1 cellular context compared by ENCODE assay signal in genomic region chr6:167420858-167421766, GRCh38.
A peak's percentile ranks its signal among the peaks of the same experiment; 100 is the strongest.
TF ChIP-seq lines count a peak whose summit lies in the region.

No MANE protein-coding gene starts in this region.

TF ChIP-seq in HepG2, 621 proteins besides CTCF, POLR2A, EP300 and RAD21 (continued from another document and continues in another):
- TF ChIP-seq GLMP (CRISPR knock-in tag; IDR thresholded peaks at IDR 0.05; ENCODE audit: borderline replicate concordance), result no peak
- TF ChIP-seq NRL (CRISPR knock-in tag; IDR thresholded peaks at IDR 0.05; ENCODE audit: borderline replicate concordance), result peak; percentile 75; the same call in 1 of the 2 replicates
- TF ChIP-seq SSRP1 (CRISPR knock-in tag; IDR thresholded peaks at IDR 0.05), result no peak
- no peak; the same call in 1 of the 2 replicates for TF ChIP-seq NR2F2 (IDR thresholded peaks at IDR 0.05; ENCODE audit: borderline replicate concordance, low read depth)
- 0 out of 2 replicates have a peak, but pooled peaks have one; percentile 14 for TF ChIP-seq GMEB1 (CRISPR knock-in tag; IDR thresholded peaks at IDR 0.05; ENCODE audit: borderline replicate concordance)
- TF ChIP-seq DRAP1 (CRISPR knock-in tag; IDR thresholded peaks at IDR 0.05), result no peak; the same call in 1 of the 2 replicates
- no peak for TF ChIP-seq DMTF1 (CRISPR knock-in tag; IDR thresholded peaks at IDR 0.05)
- TF ChIP-seq FOXP1 (IDR thresholded peaks at IDR 0.05), result no peak
- peak; percentile 42; the same call in 1 of the 2 replicates for TF ChIP-seq FOXP1 (CRISPR knock-in tag; IDR thresholded peaks at IDR 0.05)
- no peak for TF ChIP-seq ZNF329 (CRISPR knock-in tag; IDR thresholded peaks at IDR 0.05; ENCODE audit: low read depth)
- TF ChIP-seq TEF (CRISPR knock-in tag; IDR thresholded peaks at IDR 0.05), result no peak
- 0 out of 2 replicates have a peak, but pooled peaks have one; percentile 70 for TF ChIP-seq BORCS8-MEF2B (CRISPR knock-in tag; IDR thresholded peaks at IDR 0.05)
- TF ChIP-seq ZNF710 (CRISPR knock-in tag; IDR thresholded peaks at IDR 0.05; ENCODE audit: borderline replicate concordance), result peak; percentile 34; the same call in 1 of the 2 replicates
- no peak for TF ChIP-seq ZNF773 (CRISPR knock-in tag; IDR thresholded peaks at IDR 0.05; ENCODE audit: borderline replicate concordance)
- TF ChIP-seq ELF1 (CRISPR knock-in tag; IDR thresholded peaks at IDR 0.05), result peak; percentile 65; the same call in 1 of the 2 replicates
- no peak for TF ChIP-seq ZNF569 (CRISPR knock-in tag; IDR thresholded peaks at IDR 0.05; ENCODE audit: borderline replicate concordance)
- TF ChIP-seq ZSCAN12 (CRISPR knock-in tag; IDR thresholded peaks at IDR 0.05), result no peak
- TF ChIP-seq THAP8 (CRISPR knock-in tag; IDR thresholded peaks at IDR 0.05; ENCODE audit: borderline replicate concordance), result no peak
- no peak for TF ChIP-seq SMYD3 (CRISPR knock-in tag; IDR thresholded peaks at IDR 0.05)
- TF ChIP-seq SP1 (IDR thresholded peaks at IDR 0.05), result no peak
- TF ChIP-seq SP1 (CRISPR knock-in tag; IDR thresholded peaks at IDR 0.05), result peak; percentile 31; the same call in 1 of the 2 replicates
- no peak for TF ChIP-seq SMAD1 (CRISPR knock-in tag; IDR thresholded peaks at IDR 0.05; ENCODE audit: borderline replicate concordance, low read depth)
- peak; percentile 96 for TF ChIP-seq HNF4G (IDR thresholded peaks at IDR 0.05; ENCODE audit: borderline replicate concordance, low read depth, low read length)
- TF ChIP-seq HNF4G (CRISPR knock-in tag; IDR thresholded peaks at IDR 0.05; ENCODE audit: borderline replicate concordance, low read depth), result peak; percentile 95
- TF ChIP-seq CENPBD1 (CRISPR knock-in tag; IDR thresholded peaks at IDR 0.05; ENCODE audit: borderline replicate concordance, low read depth), result no peak
- TF ChIP-seq ZNF678 (CRISPR knock-in tag; IDR thresholded peaks at IDR 0.05), result no peak
- TF ChIP-seq MIER2 (CRISPR knock-in tag; IDR thresholded peaks at IDR 0.05), result peak; percentile 75; the same call in 1 of the 2 replicates
- peak; percentile 48; the same call in 1 of the 2 replicates for TF ChIP-seq CEBPG (CRISPR knock-in tag; IDR thresholded peaks at IDR 0.05)
- TF ChIP-seq GTF2F1 (IDR thresholded peaks at IDR 0.05; ENCODE audit: low read length), result no peak
- TF ChIP-seq ZSCAN25 (CRISPR knock-in tag; IDR thresholded peaks at IDR 0.05), result peak; percentile 69; the same call in 1 of the 2 replicates
- no peak for TF ChIP-seq RFXAP (CRISPR knock-in tag; IDR thresholded peaks at IDR 0.05; ENCODE audit: borderline replicate concordance)
- TF ChIP-seq ZSCAN20 (CRISPR knock-in tag; IDR thresholded peaks at IDR 0.05; ENCODE audit: borderline replicate concordance), result peak; percentile 30; the same call in 1 of the 2 replicates
- TF ChIP-seq ZNF720 (CRISPR knock-in tag; IDR thresholded peaks at IDR 0.05), result no peak
- peak; percentile 86; the same call in 1 of the 2 replicates for TF ChIP-seq ZNF33B (CRISPR knock-in tag; IDR thresholded peaks at IDR 0.05)
- TF ChIP-seq IRF9 (CRISPR knock-in tag; IDR thresholded peaks at IDR 0.05; ENCODE audit: borderline replicate concordance), result no peak
- TF ChIP-seq PBX2 (CRISPR knock-in tag; IDR thresholded peaks at IDR 0.05), result no peak
- no peak for TF ChIP-seq TCF7 (IDR thresholded peaks at IDR 0.05; ENCODE audit: low read depth)
- TF ChIP-seq ZNF468 (CRISPR knock-in tag; IDR thresholded peaks at IDR 0.05), result no peak
- no peak for TF ChIP-seq NFRKB (IDR thresholded peaks at IDR 0.05)
- no peak for TF ChIP-seq FOXM1 (CRISPR knock-in tag; IDR thresholded peaks at IDR 0.05)
- TF ChIP-seq ZNF777 (CRISPR knock-in tag; IDR thresholded peaks at IDR 0.05), result no peak
- peak; percentile 77; the same call in 1 of the 2 replicates for TF ChIP-seq HOXA5 (CRISPR knock-in tag; IDR thresholded peaks at IDR 0.05)
- TF ChIP-seq ZNF318 (CRISPR knock-in tag; IDR thresholded peaks at IDR 0.05), result no peak
- no peak for TF ChIP-seq EHMT2 (IDR thresholded peaks at IDR 0.05; ENCODE audit: borderline replicate concordance, low read depth, low read length)
